ENCODE assay signal across 1 cellular context in the genomic region with DNA sequence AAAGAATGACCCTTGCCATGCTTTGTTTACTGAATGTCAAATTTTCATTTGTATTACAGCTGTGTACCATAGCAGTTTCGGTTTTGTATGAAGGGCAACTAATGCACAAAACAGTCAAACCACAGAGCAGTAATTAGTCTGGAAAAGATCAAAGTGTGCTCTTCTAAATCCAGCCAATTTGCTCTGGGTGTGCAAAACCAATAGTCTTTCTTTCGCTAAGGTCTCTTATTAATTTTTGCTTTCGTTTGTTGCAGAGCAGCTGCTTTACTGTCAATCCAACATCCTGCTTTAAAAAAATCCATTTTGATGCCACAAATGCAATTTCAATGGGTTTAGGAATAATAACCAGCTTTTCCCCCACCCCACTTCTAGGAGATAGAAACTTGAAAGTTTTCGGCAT.
A peak's percentile ranks its signal among the peaks of the same experiment; 100 is the strongest.
TF ChIP-seq lines count a peak whose summit lies in the region.

No MANE protein-coding gene starts in this region.

TF ChIP-seq in GM12878, 131 proteins besides CTCF, POLR2A, EP300 and RAD21 (continued from another document):
- TF ChIP-seq, protein P1, sequence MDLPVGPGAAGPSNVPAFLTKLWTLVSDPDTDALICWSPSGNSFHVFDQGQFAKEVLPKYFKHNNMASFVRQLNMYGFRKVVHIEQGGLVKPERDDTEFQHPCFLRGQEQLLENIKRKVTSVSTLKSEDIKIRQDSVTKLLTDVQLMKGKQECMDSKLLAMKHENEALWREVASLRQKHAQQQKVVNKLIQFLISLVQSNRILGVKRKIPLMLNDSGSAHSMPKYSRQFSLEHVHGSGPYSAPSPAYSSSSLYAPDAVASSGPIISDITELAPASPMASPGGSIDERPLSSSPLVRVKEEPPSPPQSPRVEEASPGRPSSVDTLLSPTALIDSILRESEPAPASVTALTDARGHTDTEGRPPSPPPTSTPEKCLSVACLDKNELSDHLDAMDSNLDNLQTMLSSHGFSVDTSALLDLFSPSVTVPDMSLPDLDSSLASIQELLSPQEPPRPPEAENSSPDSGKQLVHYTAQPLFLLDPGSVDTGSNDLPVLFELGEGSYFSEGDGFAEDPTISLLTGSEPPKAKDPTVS (IDR thresholded peaks at IDR 0.05; ENCODE audit: low read depth, low read length), result no peak
- TF ChIP-seq TCF7 (IDR thresholded peaks at IDR 0.05; ENCODE audit: borderline replicate concordance) (peak; percentile 54; the same call in 1 of the 2 replicates), PAX5 (IDR thresholded peaks at IDR 0.05; ENCODE audit: borderline replicate concordance, low read depth, low read length) (no peak), JUNB (IDR thresholded peaks at IDR 0.05) (no peak), POLR2AphosphoS5 (IDR thresholded peaks at IDR 0.05; ENCODE audit: low read length) (no peak), BMI1 (IDR thresholded peaks at IDR 0.05; ENCODE audit: borderline replicate concordance) (0 out of 2 replicates have a peak, but pooled peaks have one; percentile 24), CBX3 (IDR thresholded peaks at IDR 0.05; ENCODE audit: borderline replicate concordance, low read depth) (no peak), IRF4 (IDR thresholded peaks at IDR 0.05; ENCODE audit: low read depth, low read length) (no peak), ZNF217 (IDR thresholded peaks at IDR 0.05) (0 out of 2 replicates have a peak, but pooled peaks have one; percentile 44), CREB1 (IDR thresholded peaks at IDR 0.05; ENCODE audit: low read depth) (no peak), NRF1 (conservative IDR thresholded peaks at IDR 0.05; ENCODE audit: low read depth, low read length) (no peak), FOXK2 (IDR thresholded peaks at IDR 0.05) (peak; percentile 44; the same call in 1 of the 2 replicates), SMAD1 (IDR thresholded peaks at IDR 0.05; ENCODE audit: low read depth, partially characterized antibody) (no peak), IKZF2 (IDR thresholded peaks at IDR 0.05) (peak; percentile 76 to 83), RUNX3 (IDR thresholded peaks at IDR 0.05; ENCODE audit: low read length) (peak; percentile 52; the same call in 1 of the 2 replicates), FOS (IDR thresholded peaks at IDR 0.05; ENCODE audit: borderline replicate concordance, extremely low read depth, insufficient read length) (no peak), PAX8 (IDR thresholded peaks at IDR 0.05) (no peak), BCL11A (IDR thresholded peaks at IDR 0.05; ENCODE audit: low read depth, low read length) (peak; percentile 93), GABPA (IDR thresholded peaks at IDR 0.05; ENCODE audit: low read depth) (no peak), SMARCA5 (IDR thresholded peaks at IDR 0.05) (no peak), STAT1 (conservative IDR thresholded peaks at IDR 0.05) (no peak), DPF2 (IDR thresholded peaks at IDR 0.05) (peak; percentile 81)
- TF ChIP-seq, protein P2, sequence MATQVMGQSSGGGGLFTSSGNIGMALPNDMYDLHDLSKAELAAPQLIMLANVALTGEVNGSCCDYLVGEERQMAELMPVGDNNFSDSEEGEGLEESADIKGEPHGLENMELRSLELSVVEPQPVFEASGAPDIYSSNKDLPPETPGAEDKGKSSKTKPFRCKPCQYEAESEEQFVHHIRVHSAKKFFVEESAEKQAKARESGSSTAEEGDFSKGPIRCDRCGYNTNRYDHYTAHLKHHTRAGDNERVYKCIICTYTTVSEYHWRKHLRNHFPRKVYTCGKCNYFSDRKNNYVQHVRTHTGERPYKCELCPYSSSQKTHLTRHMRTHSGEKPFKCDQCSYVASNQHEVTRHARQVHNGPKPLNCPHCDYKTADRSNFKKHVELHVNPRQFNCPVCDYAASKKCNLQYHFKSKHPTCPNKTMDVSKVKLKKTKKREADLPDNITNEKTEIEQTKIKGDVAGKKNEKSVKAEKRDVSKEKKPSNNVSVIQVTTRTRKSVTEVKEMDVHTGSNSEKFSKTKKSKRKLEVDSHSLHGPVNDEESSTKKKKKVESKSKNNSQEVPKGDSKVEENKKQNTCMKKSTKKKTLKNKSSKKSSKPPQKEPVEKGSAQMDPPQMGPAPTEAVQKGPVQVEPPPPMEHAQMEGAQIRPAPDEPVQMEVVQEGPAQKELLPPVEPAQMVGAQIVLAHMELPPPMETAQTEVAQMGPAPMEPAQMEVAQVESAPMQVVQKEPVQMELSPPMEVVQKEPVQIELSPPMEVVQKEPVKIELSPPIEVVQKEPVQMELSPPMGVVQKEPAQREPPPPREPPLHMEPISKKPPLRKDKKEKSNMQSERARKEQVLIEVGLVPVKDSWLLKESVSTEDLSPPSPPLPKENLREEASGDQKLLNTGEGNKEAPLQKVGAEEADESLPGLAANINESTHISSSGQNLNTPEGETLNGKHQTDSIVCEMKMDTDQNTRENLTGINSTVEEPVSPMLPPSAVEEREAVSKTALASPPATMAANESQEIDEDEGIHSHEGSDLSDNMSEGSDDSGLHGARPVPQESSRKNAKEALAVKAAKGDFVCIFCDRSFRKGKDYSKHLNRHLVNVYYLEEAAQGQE (IDR thresholded peaks at IDR 0.05; ENCODE audit: low read depth, low read length), result no peak
- TF ChIP-seq, protein P3, sequence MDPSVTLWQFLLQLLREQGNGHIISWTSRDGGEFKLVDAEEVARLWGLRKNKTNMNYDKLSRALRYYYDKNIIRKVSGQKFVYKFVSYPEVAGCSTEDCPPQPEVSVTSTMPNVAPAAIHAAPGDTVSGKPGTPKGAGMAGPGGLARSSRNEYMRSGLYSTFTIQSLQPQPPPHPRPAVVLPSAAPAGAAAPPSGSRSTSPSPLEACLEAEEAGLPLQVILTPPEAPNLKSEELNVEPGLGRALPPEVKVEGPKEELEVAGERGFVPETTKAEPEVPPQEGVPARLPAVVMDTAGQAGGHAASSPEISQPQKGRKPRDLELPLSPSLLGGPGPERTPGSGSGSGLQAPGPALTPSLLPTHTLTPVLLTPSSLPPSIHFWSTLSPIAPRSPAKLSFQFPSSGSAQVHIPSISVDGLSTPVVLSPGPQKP (IDR thresholded peaks at IDR 0.05; ENCODE audit: low read depth, low read length), result no peak
- TF ChIP-seq, protein P4, sequence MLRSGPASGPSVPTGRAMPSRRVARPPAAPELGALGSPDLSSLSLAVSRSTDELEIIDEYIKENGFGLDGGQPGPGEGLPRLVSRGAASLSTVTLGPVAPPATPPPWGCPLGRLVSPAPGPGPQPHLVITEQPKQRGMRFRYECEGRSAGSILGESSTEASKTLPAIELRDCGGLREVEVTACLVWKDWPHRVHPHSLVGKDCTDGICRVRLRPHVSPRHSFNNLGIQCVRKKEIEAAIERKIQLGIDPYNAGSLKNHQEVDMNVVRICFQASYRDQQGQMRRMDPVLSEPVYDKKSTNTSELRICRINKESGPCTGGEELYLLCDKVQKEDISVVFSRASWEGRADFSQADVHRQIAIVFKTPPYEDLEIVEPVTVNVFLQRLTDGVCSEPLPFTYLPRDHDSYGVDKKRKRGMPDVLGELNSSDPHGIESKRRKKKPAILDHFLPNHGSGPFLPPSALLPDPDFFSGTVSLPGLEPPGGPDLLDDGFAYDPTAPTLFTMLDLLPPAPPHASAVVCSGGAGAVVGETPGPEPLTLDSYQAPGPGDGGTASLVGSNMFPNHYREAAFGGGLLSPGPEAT (IDR thresholded peaks at IDR 0.05; ENCODE audit: low read depth), result peak; percentile 30; the same call in 1 of the 2 replicates
- TF ChIP-seq, protein P5, sequence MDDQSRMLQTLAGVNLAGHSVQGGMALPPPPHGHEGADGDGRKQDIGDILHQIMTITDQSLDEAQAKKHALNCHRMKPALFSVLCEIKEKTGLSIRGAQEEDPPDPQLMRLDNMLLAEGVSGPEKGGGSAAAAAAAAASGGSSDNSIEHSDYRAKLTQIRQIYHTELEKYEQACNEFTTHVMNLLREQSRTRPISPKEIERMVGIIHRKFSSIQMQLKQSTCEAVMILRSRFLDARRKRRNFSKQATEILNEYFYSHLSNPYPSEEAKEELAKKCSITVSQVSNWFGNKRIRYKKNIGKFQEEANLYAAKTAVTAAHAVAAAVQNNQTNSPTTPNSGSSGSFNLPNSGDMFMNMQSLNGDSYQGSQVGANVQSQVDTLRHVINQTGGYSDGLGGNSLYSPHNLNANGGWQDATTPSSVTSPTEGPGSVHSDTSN (IDR thresholded peaks at IDR 0.05; ENCODE audit: insufficient replicate concordance, low read depth, low read length), result no peak
- TF ChIP-seq, protein P6, sequence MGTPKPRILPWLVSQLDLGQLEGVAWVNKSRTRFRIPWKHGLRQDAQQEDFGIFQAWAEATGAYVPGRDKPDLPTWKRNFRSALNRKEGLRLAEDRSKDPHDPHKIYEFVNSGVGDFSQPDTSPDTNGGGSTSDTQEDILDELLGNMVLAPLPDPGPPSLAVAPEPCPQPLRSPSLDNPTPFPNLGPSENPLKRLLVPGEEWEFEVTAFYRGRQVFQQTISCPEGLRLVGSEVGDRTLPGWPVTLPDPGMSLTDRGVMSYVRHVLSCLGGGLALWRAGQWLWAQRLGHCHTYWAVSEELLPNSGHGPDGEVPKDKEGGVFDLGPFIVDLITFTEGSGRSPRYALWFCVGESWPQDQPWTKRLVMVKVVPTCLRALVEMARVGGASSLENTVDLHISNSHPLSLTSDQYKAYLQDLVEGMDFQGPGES (IDR thresholded peaks at IDR 0.05), result no peak
- TF ChIP-seq, protein P7, sequence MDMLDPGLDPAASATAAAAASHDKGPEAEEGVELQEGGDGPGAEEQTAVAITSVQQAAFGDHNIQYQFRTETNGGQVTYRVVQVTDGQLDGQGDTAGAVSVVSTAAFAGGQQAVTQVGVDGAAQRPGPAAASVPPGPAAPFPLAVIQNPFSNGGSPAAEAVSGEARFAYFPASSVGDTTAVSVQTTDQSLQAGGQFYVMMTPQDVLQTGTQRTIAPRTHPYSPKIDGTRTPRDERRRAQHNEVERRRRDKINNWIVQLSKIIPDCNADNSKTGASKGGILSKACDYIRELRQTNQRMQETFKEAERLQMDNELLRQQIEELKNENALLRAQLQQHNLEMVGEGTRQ (IDR thresholded peaks at IDR 0.05; ENCODE audit: borderline replicate concordance, low read depth, low read length), result no peak
- TF ChIP-seq, protein P8, sequence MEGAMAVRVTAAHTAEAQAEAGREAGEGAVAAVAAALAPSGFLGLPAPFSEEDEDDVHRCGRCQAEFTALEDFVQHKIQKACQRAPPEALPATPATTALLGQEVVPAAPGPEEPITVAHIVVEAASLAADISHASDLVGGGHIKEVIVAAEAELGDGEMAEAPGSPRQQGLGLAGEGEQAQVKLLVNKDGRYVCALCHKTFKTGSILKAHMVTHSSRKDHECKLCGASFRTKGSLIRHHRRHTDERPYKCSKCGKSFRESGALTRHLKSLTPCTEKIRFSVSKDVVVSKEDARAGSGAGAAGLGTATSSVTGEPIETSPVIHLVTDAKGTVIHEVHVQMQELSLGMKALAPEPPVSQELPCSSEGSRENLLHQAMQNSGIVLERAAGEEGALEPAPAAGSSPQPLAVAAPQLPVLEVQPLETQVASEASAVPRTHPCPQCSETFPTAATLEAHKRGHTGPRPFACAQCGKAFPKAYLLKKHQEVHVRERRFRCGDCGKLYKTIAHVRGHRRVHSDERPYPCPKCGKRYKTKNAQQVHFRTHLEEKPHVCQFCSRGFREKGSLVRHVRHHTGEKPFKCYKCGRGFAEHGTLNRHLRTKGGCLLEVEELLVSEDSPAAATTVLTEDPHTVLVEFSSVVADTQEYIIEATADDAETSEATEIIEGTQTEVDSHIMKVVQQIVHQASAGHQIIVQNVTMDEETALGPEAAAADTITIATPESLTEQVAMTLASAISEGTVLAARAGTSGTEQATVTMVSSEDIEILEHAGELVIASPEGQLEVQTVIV (IDR thresholded peaks at IDR 0.05; ENCODE audit: borderline replicate concordance, partially characterized antibody), result no peak
- TF ChIP-seq, protein P9, sequence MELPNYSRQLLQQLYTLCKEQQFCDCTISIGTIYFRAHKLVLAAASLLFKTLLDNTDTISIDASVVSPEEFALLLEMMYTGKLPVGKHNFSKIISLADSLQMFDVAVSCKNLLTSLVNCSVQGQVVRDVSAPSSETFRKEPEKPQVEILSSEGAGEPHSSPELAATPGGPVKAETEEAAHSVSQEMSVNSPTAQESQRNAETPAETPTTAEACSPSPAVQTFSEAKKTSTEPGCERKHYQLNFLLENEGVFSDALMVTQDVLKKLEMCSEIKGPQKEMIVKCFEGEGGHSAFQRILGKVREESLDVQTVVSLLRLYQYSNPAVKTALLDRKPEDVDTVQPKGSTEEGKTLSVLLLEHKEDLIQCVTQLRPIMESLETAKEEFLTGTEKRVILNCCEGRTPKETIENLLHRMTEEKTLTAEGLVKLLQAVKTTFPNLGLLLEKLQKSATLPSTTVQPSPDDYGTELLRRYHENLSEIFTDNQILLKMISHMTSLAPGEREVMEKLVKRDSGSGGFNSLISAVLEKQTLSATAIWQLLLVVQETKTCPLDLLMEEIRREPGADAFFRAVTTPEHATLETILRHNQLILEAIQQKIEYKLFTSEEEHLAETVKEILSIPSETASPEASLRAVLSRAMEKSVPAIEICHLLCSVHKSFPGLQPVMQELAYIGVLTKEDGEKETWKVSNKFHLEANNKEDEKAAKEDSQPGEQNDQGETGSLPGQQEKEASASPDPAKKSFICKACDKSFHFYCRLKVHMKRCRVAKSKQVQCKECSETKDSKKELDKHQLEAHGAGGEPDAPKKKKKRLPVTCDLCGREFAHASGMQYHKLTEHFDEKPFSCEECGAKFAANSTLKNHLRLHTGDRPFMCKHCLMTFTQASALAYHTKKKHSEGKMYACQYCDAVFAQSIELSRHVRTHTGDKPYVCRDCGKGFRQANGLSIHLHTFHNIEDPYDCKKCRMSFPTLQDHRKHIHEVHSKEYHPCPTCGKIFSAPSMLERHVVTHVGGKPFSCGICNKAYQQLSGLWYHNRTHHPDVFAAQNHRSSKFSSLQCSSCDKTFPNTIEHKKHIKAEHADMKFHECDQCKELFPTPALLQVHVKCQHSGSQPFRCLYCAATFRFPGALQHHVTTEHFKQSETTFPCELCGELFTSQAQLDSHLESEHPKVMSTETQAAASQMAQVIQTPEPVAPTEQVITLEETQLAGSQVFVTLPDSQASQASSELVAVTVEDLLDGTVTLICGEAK (IDR thresholded peaks at IDR 0.05; ENCODE audit: borderline replicate concordance), result no peak
